In genomic region chr7:41148521-41148951, GRCh38 we compare ENCODE assay signal across 12 cellular contexts.
A peak's percentile ranks its signal among the peaks of the same experiment; 100 is the strongest.
DNase-seq lines count a peak whose midpoint lies in the region; ATAC-seq, FAIRE-seq and TF ChIP-seq lines count a peak whose summit lies in the region.
"Had no signal": no experiment of that assay in that cellular context is flagged by ENCODE, and none has a peak within 500 bp of the region (broad histone marks: within the 10 kb centered on the region; RNA-seq: fewer than 3 reads in every experiment).

No MANE protein-coding gene starts in this region.

- H3K79me2 ChIP-seq in astrocyte (ENCODE audit: insufficient read depth, low read length), result no peaks in the 10 kb centered on the region
- no peaks in the 10 kb centered on the region for H3K79me2 ChIP-seq in hepatocyte

- H3K4me2 ChIP-seq in astrocyte (ENCODE audit: low read length), result peak overlapping the region; percentile 61
- no peak overlapping the region for H3K4me2 ChIP-seq in hepatocyte

- WGBS in hepatocyte (ENCODE audit: low lambda C conversion rate, missing lambda C conversion rate), result 74% methylated on average over 1 of the region's 1 CpG

- TF ChIP-seq CTCF in AG09319 (IDR thresholded peaks at IDR 0.05; ENCODE audit: low read depth, low read length), result no peak
- no peak for TF ChIP-seq CTCF in astrocyte (IDR thresholded peaks at IDR 0.05; ENCODE audit: insufficient read depth, low read depth, low read length)
- no peak for TF ChIP-seq CTCF in hepatocyte (IDR thresholded peaks at IDR 0.05; ENCODE audit: poor library complexity)
- no peak for TF ChIP-seq CTCF in dorsolateral prefrontal cortex (IDR thresholded peaks at IDR 0.05 in 54 of 56, conservative IDR thresholded peaks at IDR 0.05 in 2 of 56; ENCODE audit: low read depth in 1 of 56, partially characterized antibody in 56 of 56)

- H3K9me3 Mint-ChIP-seq in astrocyte (ENCODE audit: unreplicated experiment), result no peaks in the 10 kb centered on the region
- H3K9me3 Mint-ChIP-seq: CD4-positive, alpha-beta T cell had no signal

- H3K27me3 ChIP-seq in astrocyte (ENCODE audit: insufficient read depth, low read length) (no peaks in the 10 kb centered on the region), hepatocyte (no peaks in the 10 kb centered on the region), dorsolateral prefrontal cortex (peaks cover 0 to 5% (median 0%) of the 10 kb centered on the region in 45 donors)
- H3K27me3 ChIP-seq: ascending aorta had no signal

- H3K4me1 ChIP-seq in astrocyte (ENCODE audit: insufficient read depth, low read length) (peaks cover 9% of the 10 kb centered on the region), hepatocyte (ENCODE audit: insufficient read depth) (no peaks in the 10 kb centered on the region)
- H3K4me1 ChIP-seq: ascending aorta had no signal

- H3K27ac Mint-ChIP-seq in astrocyte (ENCODE audit: unreplicated experiment), result no peak overlapping the region
- H3K27ac Mint-ChIP-seq: CD4-positive, alpha-beta T cell had no signal

- intact Hi-C loops in dorsolateral prefrontal cortex (cut with DNase I), result no loop called here

- H3K9me3 ChIP-seq in astrocyte (ENCODE audit: insufficient read depth, low read depth, low read length) (no peaks in the 10 kb centered on the region), hepatocyte (ENCODE audit: low read depth) (no peaks in the 10 kb centered on the region)
- H3K9me3 ChIP-seq: ascending aorta had no signal

- H2AFZ ChIP-seq in astrocyte (ENCODE audit: low read depth, low read length) (no peak overlapping the region), hepatocyte (no peak overlapping the region)

- peaks cover 4% of the 10 kb centered on the region for H3K27me3 Mint-ChIP-seq in astrocyte (ENCODE audit: low read depth, unreplicated experiment)
- H3K27me3 Mint-ChIP-seq: CD4-positive, alpha-beta T cell had no signal

- H3K4me3 ChIP-seq in astrocyte (ENCODE audit: insufficient read depth, low read depth, low read length), result no peak overlapping the region
- no peak overlapping the region for H3K4me3 ChIP-seq in hepatocyte
- no peak overlapping the region for H3K4me3 ChIP-seq in dorsolateral prefrontal cortex
- H3K4me3 ChIP-seq: ascending aorta had no signal

- H4K20me1 ChIP-seq in astrocyte (ENCODE audit: insufficient read depth, low read length), result no peaks in the 10 kb centered on the region
- no peaks in the 10 kb centered on the region for H4K20me1 ChIP-seq in hepatocyte (ENCODE audit: insufficient read depth, poor library complexity, severe bottlenecking)

- DNase-seq in AG09319 (ENCODE audit: extremely low read depth, low read depth) (peak; percentile 80), HTR-8/SVneo (ENCODE audit: insufficient read length, low spot score) (peak; percentile 53), astrocyte (ENCODE audit: low read depth) (peak; percentile 97), hepatocyte (ENCODE audit: low spot score) (no peak), dorsolateral prefrontal cortex (no peak)
- DNase-seq: CD4-positive, alpha-beta T cell; NCI-H1417 had no signal

- H3K9me2 ChIP-seq in hepatocyte (replicated peaks; ENCODE audit: insufficient read depth), result no peaks in the 10 kb centered on the region

- FAIRE-seq in HTR-8/SVneo (lab: Jason Lieb, UNC), result no peak
- peak; percentile 76 for FAIRE-seq in astrocyte (lab: Jason Lieb, UNC)

- no peaks in the 10 kb centered on the region for H3K36me3 ChIP-seq in astrocyte (ENCODE audit: insufficient read depth, low read length)
- no peaks in the 10 kb centered on the region for H3K36me3 ChIP-seq in hepatocyte (replicated peaks; ENCODE audit: insufficient read depth, low read depth)
- H3K36me3 ChIP-seq: ascending aorta had no signal

- peak overlapping the region; percentile 73 for H3K27ac ChIP-seq in astrocyte (ENCODE audit: low read depth, low read length)
- peak overlapping the region; percentile 26 for H3K27ac ChIP-seq in hepatocyte
- no peak overlapping the region for H3K27ac ChIP-seq in dorsolateral prefrontal cortex
- H3K27ac ChIP-seq: ascending aorta had no signal

- no peak overlapping the region for H3K4me3 Mint-ChIP-seq in astrocyte (ENCODE audit: unreplicated experiment)
- H3K4me3 Mint-ChIP-seq: CD4-positive, alpha-beta T cell had no signal

- H3K9ac ChIP-seq in astrocyte (ENCODE audit: low read length), result peak overlapping the region; percentile 58

- H3K36me3 Mint-ChIP-seq in astrocyte (ENCODE audit: low read depth, unreplicated experiment), result no peaks in the 10 kb centered on the region

- peaks cover 7% of the 10 kb centered on the region for H3K4me1 Mint-ChIP-seq in astrocyte (ENCODE audit: low read depth, unreplicated experiment)

- ATAC-seq in GM18520 (IDR thresholded peaks at IDR 0.05; ENCODE audit: unreplicated experiment) (no peak), HG03095 (IDR thresholded peaks at IDR 0.05; ENCODE audit: unreplicated experiment) (no peak)
- no peak for ATAC-seq in activated CD4-positive, CD25-positive, alpha-beta regulatory T cell treated with anti-CD3 and anti-CD28 coated beads, Interleukin-2, amount 50 U/mL, for 24 hours
- ATAC-seq: Right ventricle myocardium inferior had no signal

Comparison
In these comparisons a context has a peak if more than half of its experiments do, and no peak if none do; other contexts are left out.
1. DNase-seq: peak in AG09319 (single experiment), HTR-8/SVneo (single experiment) and astrocyte (single experiment); none in hepatocyte (single experiment) and dorsolateral prefrontal cortex (0 of 10).
2. H3K27ac ChIP-seq: peak in astrocyte (single experiment) and hepatocyte (single experiment); none in dorsolateral prefrontal cortex (0 of 59).